22 cellular contexts compared by ENCODE assay signal in the genomic region with DNA sequence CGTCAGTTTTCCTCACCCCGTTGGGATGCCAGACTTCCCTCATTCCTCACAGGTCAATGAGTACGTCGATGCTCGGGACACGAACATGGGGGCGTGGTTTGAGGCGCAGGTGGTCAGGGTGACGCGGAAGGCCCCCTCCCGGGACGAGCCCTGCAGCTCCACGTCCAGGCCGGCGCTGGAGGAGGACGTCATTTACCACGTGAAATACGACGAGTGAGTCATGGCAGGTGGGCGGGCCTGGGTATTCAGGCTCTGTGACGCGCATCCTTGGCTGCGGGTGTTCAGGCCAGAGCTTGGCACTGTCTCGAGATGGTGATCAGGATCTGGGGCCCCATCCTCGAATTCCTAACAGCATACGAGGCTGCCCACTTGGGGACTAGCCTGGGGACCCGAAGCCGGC. TPM values are rescaled to one million over a fixed set of nuclear protein-coding genes. Genes with fewer than 3 reads are reported as not detected.
"Had no signal": no experiment of that assay in that cellular context is flagged by ENCODE, and none has a peak within 500 bp of the region (broad histone marks: within the 10 kb centered on the region; RNA-seq: fewer than 3 reads in every experiment).

No MANE protein-coding gene starts in this region.

- DNase-seq: activated CD4-positive, alpha-beta T cell treated with anti-CD3 and anti-CD28 coated beads, Interleukin-2, amount 50 U/mL, for 1 hour; activated CD4-positive, CD25-positive, alpha-beta regulatory T cell; activated naive CD4-positive, alpha-beta T cell treated with anti-CD3 and anti-CD28 coated beads, Interleukin-2, amount 10 ng/mL, durations not matched to agents 7 days and 5 days; activated T-cell treated with anti-CD3 and anti-CD28 coated beads for 4 hours; amygdala; dermis blood vessel endothelial cell; effector memory CD8-positive, alpha-beta T cell; gastrocnemius medialis; heart left ventricle; midbrain; psoas muscle; stimulated activated CD4-positive, alpha-beta T cell treated with anti-CD3 and anti-CD28 coated beads, Interleukin-1b, Interleukin-23, amount 100 ng/mL, for 48 hours; T-helper 17 cell; transverse colon had no signal

- H3K4me1 ChIP-seq: heart left ventricle, psoas muscle had no signal

- H3K36me3 ChIP-seq: gastrocnemius medialis, heart left ventricle, transverse colon had no signal

- H3K4me3 ChIP-seq: gastrocnemius medialis, heart left ventricle, psoas muscle, transverse colon had no signal

- H3K27me3 Mint-ChIP-seq: activated naive CD4-positive, alpha-beta T cell treated with anti-CD3 and anti-CD28 coated beads, Interleukin-2, amount 10 ng/mL, durations not matched to agents 7 days and 5 days; effector memory CD8-positive, alpha-beta T cell; T-helper 17 cell had no signal

- H3K27ac Mint-ChIP-seq: activated naive CD4-positive, alpha-beta T cell treated with anti-CD3 and anti-CD28 coated beads, Interleukin-2, amount 10 ng/mL, durations not matched to agents 7 days and 5 days; activated T-helper 2 cell treated with anti-CD3 and anti-CD28 coated beads, Interferon-gamma antibody, Interleukin-2, Interleukin-4, amounts not matched to agents 10 μg/mL and 5 μg/mL and 100 μg/mL, durations not matched to agents 14 hours and 24 hours and 36 hours; effector memory CD8-positive, alpha-beta T cell; stimulated activated effector memory CD8-positive, alpha-beta T cell treated with anti-CD3 and anti-CD28 coated beads, Interleukin-12 subunit alpha, Interleukin-12 subunit beta, amount 100 ng/mL, for 72 hours; T-helper 17 cell had no signal

- H3K4me1 Mint-ChIP-seq: neural crest cell; stimulated activated effector memory CD8-positive, alpha-beta T cell treated with anti-CD3 and anti-CD28 coated beads, Interleukin-12 subunit alpha, Interleukin-12 subunit beta, amount 100 ng/mL, for 72 hours; T-helper 17 cell had no signal

- H3K9me3 ChIP-seq: gastrocnemius medialis, heart left ventricle, psoas muscle, transverse colon had no signal

- ATAC-seq: effector memory CD8-positive, alpha-beta T cell; gastrocnemius medialis; heart left ventricle; psoas muscle; sciatic nerve; stimulated activated effector memory CD8-positive, alpha-beta T cell treated with anti-CD3 and anti-CD28 coated beads, Interleukin-12 subunit alpha, Interleukin-12 subunit beta, amount 100 ng/mL, for 72 hours; T-helper 17 cell had no signal

- H3K27me3 ChIP-seq: gastrocnemius medialis, heart left ventricle, transverse colon had no signal

- H3K4me3 Mint-ChIP-seq: activated naive CD4-positive, alpha-beta T cell treated with anti-CD3 and anti-CD28 coated beads, Interleukin-2, amount 10 ng/mL, durations not matched to agents 7 days and 5 days; effector memory CD8-positive, alpha-beta T cell; neural crest cell; stimulated activated effector memory CD8-positive, alpha-beta T cell treated with anti-CD3 and anti-CD28 coated beads, Interleukin-12 subunit alpha, Interleukin-12 subunit beta, amount 100 ng/mL, for 72 hours; T-helper 17 cell had no signal

- H3K9me3 Mint-ChIP-seq: activated naive CD4-positive, alpha-beta T cell treated with anti-CD3 and anti-CD28 coated beads, Interleukin-2, amount 10 ng/mL, durations not matched to agents 7 days and 5 days; activated T-helper 2 cell treated with anti-CD3 and anti-CD28 coated beads, Interferon-gamma antibody, Interleukin-2, Interleukin-4, amounts not matched to agents 10 μg/mL and 5 μg/mL and 100 μg/mL, durations not matched to agents 14 hours and 24 hours and 36 hours; effector memory CD8-positive, alpha-beta T cell; neural crest cell; stimulated activated effector memory CD8-positive, alpha-beta T cell treated with anti-CD3 and anti-CD28 coated beads, Interleukin-12 subunit alpha, Interleukin-12 subunit beta, amount 100 ng/mL, for 72 hours had no signal

- H3K27ac ChIP-seq: epithelial cell of prostate, gastrocnemius medialis, heart left ventricle, psoas muscle, transverse colon had no signal

RNA-seq across cellular contexts. Expression of a gene that starts 28.0 kb away (rescaled TPM):
- total RNA-seq: dermis blood vessel endothelial cell, fibroblast of lung, gastrocnemius medialis, myocyte, neural crest cell, osteocyte, psoas muscle had no signal
- polyA plus RNA-seq: fibroblast of lung, psoas muscle had no signal
